ENCODE assay signal across 14 cellular contexts in the genomic region with DNA sequence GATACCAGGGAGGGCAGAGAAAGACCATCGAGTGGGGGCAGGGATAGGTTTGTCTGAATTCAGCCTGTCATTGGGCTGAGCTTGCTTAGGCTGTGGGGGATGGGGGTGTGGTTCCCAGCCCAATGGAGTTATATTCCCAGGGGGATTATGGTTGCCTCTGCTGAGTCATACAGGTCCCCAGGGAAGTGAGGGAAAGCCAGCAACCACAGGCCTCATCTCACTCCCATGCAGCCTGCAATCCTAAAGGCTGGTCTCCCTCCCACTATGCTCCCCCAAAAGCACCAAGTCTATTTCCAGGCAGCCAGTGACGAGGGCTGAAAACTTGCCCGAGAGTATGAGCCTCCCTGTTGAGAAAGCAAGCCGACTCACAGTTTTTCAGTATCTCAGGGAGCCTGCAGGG. TPM values are rescaled to one million over a fixed set of nuclear protein-coding genes. Genes with fewer than 3 reads are reported as not detected.
DNase-seq lines count a peak whose midpoint lies in the region; ATAC-seq, FAIRE-seq and TF ChIP-seq lines count a peak whose summit lies in the region.
"Had no signal": no experiment of that assay in that cellular context is flagged by ENCODE, and none has a peak within 500 bp of the region (broad histone marks: within the 10 kb centered on the region; RNA-seq: fewer than 3 reads in every experiment).

No MANE protein-coding gene starts in this region.

- no peak for TF ChIP-seq POLR2A in GM12878 (IDR thresholded peaks at IDR 0.05; ENCODE audit: low read depth, low read length)

- BruUV-seq in GM12878 (replicated peaks; lab: Mats Ljungman, UMichigan) = no TSS peak

- H3K27me3 Mint-ChIP-seq in neural progenitor cell (ENCODE audit: insufficient read depth, low read depth) = no peaks in the 10 kb centered on the region

- H3K4me2 ChIP-seq in GM12878 (ENCODE audit: control insufficient read depth, insufficient read depth) (no peak overlapping the region), neural progenitor cell (peak overlapping the region; percentile 31)

- H3K36me3 ChIP-seq in GM12878 (ENCODE audit: control insufficient read depth in 2 of 2, insufficient read depth in 2 of 2, low read length in 1 of 2) (no peaks in the 10 kb centered on the region), neural progenitor cell (no peaks in the 10 kb centered on the region), right atrium auricular region (no peaks in the 10 kb centered on the region)

- H3K27ac Mint-ChIP-seq in neural progenitor cell = no peak overlapping the region
- H3K27ac Mint-ChIP-seq: T-helper 1 cell treated with Interleukin-12 subunit alpha and Interleukin-12 subunit beta and Interleukin-4 antibody, amounts not matched to agents 30 μg/mL and 1 μg/mL, for 36 hours had no signal

- H3K27me3 ChIP-seq in GM12878 (replicated peaks in 1 of 2; ENCODE audit: control insufficient read depth in 2 of 2, insufficient read depth in 2 of 2, low read length in 1 of 2) (no peaks in the 10 kb centered on the region), neural progenitor cell (no peaks in the 10 kb centered on the region), right atrium auricular region (no peaks in the 10 kb centered on the region)

- H3F3A ChIP-seq in neural progenitor cell (ENCODE audit: low read depth) = peaks cover 10% of the 10 kb centered on the region

- no peak overlapping the region for H3K4me3 Mint-ChIP-seq in neural progenitor cell
- H3K4me3 Mint-ChIP-seq: T-helper 1 cell treated with Interleukin-12 subunit alpha and Interleukin-12 subunit beta and Interleukin-4 antibody, amounts not matched to agents 30 μg/mL and 1 μg/mL, for 36 hours had no signal

- DNase-seq in GM04503 (ENCODE audit: low read depth) = peak; percentile 11
- DNase-seq in M059J (ENCODE audit: low read depth) = peak; percentile 80
- no peak for DNase-seq in GM12878 (ENCODE audit: low read depth, low spot score)
- DNase-seq in neural progenitor cell (ENCODE audit: low spot score) = peak; percentile 56
- DNase-seq in RWPE1 (ENCODE audit: low spot score) = no peak
- DNase-seq in left ventricle myocardium superior = no peak
- no peak for DNase-seq in right atrium auricular region (ENCODE audit: low spot score)
- DNase-seq: DMS79 treated with DMSO at 0.1 percent for 48 hours, kidney glomerular epithelial cell, NCI-H187 treated with DMSO at 0.1 percent for 48 hours, psoas muscle had no signal

- ATAC-seq in GM12878 (peak; percentile 53), left ventricle myocardium superior (no peak), GM18520 (IDR thresholded peaks at IDR 0.05; ENCODE audit: unreplicated experiment) (no peak)
- ATAC-seq: psoas muscle had no signal

- no peak for TF ChIP-seq EP300 in GM12878 (IDR thresholded peaks at IDR 0.05; ENCODE audit: borderline replicate concordance in 1 of 2, control insufficient read depth in 1 of 2, low read depth in 2 of 2, low read length in 2 of 2)

- H3K4me3 ChIP-seq in GM12878 (no peak overlapping the region), neural progenitor cell (no peak overlapping the region), right atrium auricular region (no peak overlapping the region)
- H3K4me3 ChIP-seq: psoas muscle had no signal

- H3K9me3 Mint-ChIP-seq in neural progenitor cell = peaks cover 7% of the 10 kb centered on the region
- H3K9me3 Mint-ChIP-seq: T-helper 1 cell treated with Interleukin-12 subunit alpha and Interleukin-12 subunit beta and Interleukin-4 antibody, amounts not matched to agents 30 μg/mL and 1 μg/mL, for 36 hours had no signal

- RAD21 ChIA-PET in GM12878 (lab: Charles Lee; ENCODE audit: unreplicated experiment) = no interaction called here

- H4K20me1 ChIP-seq in GM12878 (ENCODE audit: control insufficient read depth, insufficient read depth) (no peaks in the 10 kb centered on the region), neural progenitor cell (ENCODE audit: low read depth) (no peaks in the 10 kb centered on the region)

- POLR2A ChIA-PET in GM12878 (lab: Charles Lee) = no interaction called here
- POLR2A ChIA-PET in RWPE1 (lab: Yijun Ruan, JAX; ENCODE audit: low non-redundant PET) = no interaction called here

- H3K4me1 ChIP-seq in GM12878 (ENCODE audit: control insufficient read depth, insufficient read depth, low read length) (no peaks in the 10 kb centered on the region), neural progenitor cell (peaks cover 12% of the 10 kb centered on the region), right atrium auricular region (no peaks in the 10 kb centered on the region)
- H3K4me1 ChIP-seq: psoas muscle had no signal

- no peak for FAIRE-seq in GM12878 (lab: Jason Lieb, UNC)

- no peak overlapping the region for H2AFZ ChIP-seq in GM12878 (ENCODE audit: control insufficient read depth, low read depth, low read length)
- H2AFZ ChIP-seq in neural progenitor cell (replicated peaks) = peak overlapping the region; percentile 92

- CTCF ChIA-PET in GM12878 (lab: Yijun Ruan, JAX) (interaction anchor here (2.0 to 2.4 kb wide), 2 partner anchors 17 to 20 kb away, joined by 5 to 9 read pairs; no protein-coding TSS in a partner anchor), RWPE1 (lab: Yijun Ruan, JAX) (no interaction called here)

- WGBS in GM12878 (ENCODE audit: insufficient coverage, insufficient replicate concordance, low lambda C conversion rate, missing lambda C conversion rate) = 0% methylated on average over 4 of the region's 4 CpGs

- peaks cover 17% of the 10 kb centered on the region for H3K4me1 Mint-ChIP-seq in neural progenitor cell

- H3K9me3 ChIP-seq in GM12878 (replicated peaks; ENCODE audit: control insufficient read depth, insufficient read depth, low read length) = no peaks in the 10 kb centered on the region
- H3K9me3 ChIP-seq in neural progenitor cell (ENCODE audit: low read depth) = no peaks in the 10 kb centered on the region
- H3K9me3 ChIP-seq in right atrium auricular region = no peaks in the 10 kb centered on the region
- H3K9me3 ChIP-seq: psoas muscle had no signal

- SMC1A ChIA-PET in GM12878 (lab: Charles Lee; ENCODE audit: uncharacterized antibody, unreplicated experiment) = interaction anchor here (1.3 to 1.8 kb wide), 3 partner anchors 13 to 53 kb away, joined by 3 to 4 read pairs (median 3); no protein-coding TSS in a partner anchor

- no peak overlapping the region for H3K27ac ChIP-seq in GM12878 (ENCODE audit: control insufficient read depth, insufficient read depth)
- H3K27ac ChIP-seq in neural progenitor cell = peak overlapping the region; percentile 23
- no peak overlapping the region for H3K27ac ChIP-seq in RWPE1
- H3K27ac ChIP-seq in right atrium auricular region = no peak overlapping the region
- H3K27ac ChIP-seq: psoas muscle had no signal

- peaks cover 2% of the 10 kb centered on the region for H3K36me3 Mint-ChIP-seq in neural progenitor cell

- H3K79me2 ChIP-seq in GM12878 (ENCODE audit: control insufficient read depth, insufficient read depth, low read length) (no peaks in the 10 kb centered on the region), neural progenitor cell (ENCODE audit: low read depth) (no peaks in the 10 kb centered on the region)

- no peak for TF ChIP-seq CTCF in GM12878 (IDR thresholded peaks at IDR 0.05 in 2 of 3, conservative IDR thresholded peaks at IDR 0.05 in 1 of 3; ENCODE audit: control insufficient read depth in 2 of 3, extremely low read depth in 1 of 3, insufficient read depth in 1 of 3, low read depth in 3 of 3, low read length in 3 of 3)
- TF ChIP-seq CTCF in neural progenitor cell (IDR thresholded peaks at IDR 0.05) = no peak
- TF ChIP-seq CTCF in RWPE1 (conservative IDR thresholded peaks at IDR 0.05; ENCODE audit: low read depth) = no peak
- TF ChIP-seq CTCF in right atrium auricular region (IDR thresholded peaks at IDR 0.05) = no peak

- intact Hi-C loops in GM12878 (cut with micrococcal nuclease; ENCODE audit: unreplicated experiment) = no loop called here
- intact Hi-C loops in left ventricle myocardium superior (cut with micrococcal nuclease) = no loop called here

- no peak for TF ChIP-seq RAD21 in GM12878 (IDR thresholded peaks at IDR 0.05; ENCODE audit: insufficient read depth, low read depth, low read length)

- in situ Hi-C loops in GM12878 (cut with MboI) = no loop called here

- no peak overlapping the region for H3K9ac ChIP-seq in GM12878 (ENCODE audit: control insufficient read depth, insufficient read depth, low read length)
- no peak overlapping the region for H3K9ac ChIP-seq in neural progenitor cell

TF ChIP-seq in GM12878, 131 proteins besides CTCF, POLR2A, EP300 and RAD21 (continues in another document):
- TF ChIP-seq MYC (IDR thresholded peaks at IDR 0.05; ENCODE audit: insufficient read depth, insufficient read length, insufficient replicate concordance, low read length, severe bottlenecking) = no peak
- 0 out of 2 replicates have a peak, but pooled peaks have one; percentile 34 for TF ChIP-seq BCL11A (IDR thresholded peaks at IDR 0.05; ENCODE audit: low read depth, low read length)
- peak; percentile 45 for TF ChIP-seq RUNX3 (IDR thresholded peaks at IDR 0.05; ENCODE audit: low read length)
- no peak for TF ChIP-seq ZNF24 (IDR thresholded peaks at IDR 0.05)
- TF ChIP-seq ZZZ3 (IDR thresholded peaks at IDR 0.05; ENCODE audit: control insufficient read depth, insufficient read length, low read depth) = no peak
- TF ChIP-seq IKZF2 (IDR thresholded peaks at IDR 0.05) = 0 out of 4 replicates have a peak, but pooled peaks of 1 of the 2 experiments have one; percentile 29
- no peak for TF ChIP-seq BHLHE40 (IDR thresholded peaks at IDR 0.05; ENCODE audit: borderline replicate concordance in 1 of 2, low read depth in 2 of 2, low read length in 1 of 2)
- TF ChIP-seq MTA2 (IDR thresholded peaks at IDR 0.05; ENCODE audit: low read depth) = 0 out of 2 replicates have a peak, but pooled peaks have one; percentile 11

RNA-seq across cellular contexts. Expression of gene AFM, which starts 39.3 kb away (rescaled TPM):
- 0.07 TPM in 1 of 2 replicates, not detected in the other for total RNA-seq in M059J (2014; rRNA removed; shearing (Covaris generic))
- not detected in 2 replicates for total RNA-seq in GM12878 (2013; cell fraction: nucleolus; rRNA removed)
- total RNA-seq in GM12878 (2014; rRNA removed) = not detected in 2 replicates
- not detected in 2 replicates for total RNA-seq in GM12878 (2014; rRNA removed; fragmentation: Illumina TruSeq; extraction: Trizol)
- not detected in 2 replicates for total RNA-seq in GM12878 (2021)
- polyA plus RNA-seq in GM12878 (2011; ENCODE audit: low read depth) = not detected
- not detected in 2 replicates for polyA plus RNA-seq in GM12878 (2011; rRNA removed)
- polyA plus RNA-seq in GM12878 (2011; cell fraction: cytosol; rRNA removed) = not detected in 2 replicates
- not detected in 2 replicates for polyA plus RNA-seq in GM12878 (2011; cell fraction: nucleus; rRNA removed)
- not detected in 2 replicates for polyA plus RNA-seq in GM12878 (2012)
- not detected in 2 replicates for polyA plus RNA-seq in GM12878 (2014; fragmentation: Illumina TruSeq; extraction: Trizol)
- polyA plus RNA-seq in GM12878 (2014; fragmentation: Nextera tagmentation; extraction: Ambion mirVana) = not detected
- polyA plus RNA-seq in GM12878 (2014; rRNA removed) = not detected in 2 replicates
- polyA plus RNA-seq in GM12878 (2016; fragmentation: Nextera tagmentation; extraction: Ambion mirVana) = not detected
- polyA minus RNA-seq in GM12878 (2011; rRNA and poly(A)+ RNA removed) = not detected in 2 replicates
- not detected in 2 replicates for polyA minus RNA-seq in GM12878 (2011; cell fraction: cytosol; rRNA and poly(A)+ RNA removed)
- polyA minus RNA-seq in GM12878 (2011; cell fraction: nucleus; rRNA and poly(A)+ RNA removed) = not detected in 2 replicates
- not detected in 2 replicates for total RNA-seq in neural progenitor cell (ENCODE audit: low replicate concordance)
- not detected for total RNA-seq in left ventricle myocardium superior
- total RNA-seq in right atrium auricular region = not detected
- total RNA-seq: dermis microvascular lymphatic vessel endothelial cell, psoas muscle had no signal
- polyA plus RNA-seq: psoas muscle had no signal

Comparison
In these comparisons a context has a peak if more than half of its experiments do, and no peak if none do; other contexts are left out.
1. DNase-seq: peak in GM04503 (single experiment), M059J (single experiment) and neural progenitor cell (single experiment); none in GM12878 (single experiment), RWPE1 (single experiment), left ventricle myocardium superior (single experiment) and right atrium auricular region (single experiment).